ENCODE assay signal across 1 cellular context in genomic region chr17:77306790-77307478, GRCh38.
TF ChIP-seq lines count a peak whose summit lies in the region.

No MANE protein-coding gene starts in this region.

TF ChIP-seq in HepG2, 621 proteins besides CTCF, POLR2A, EP300 and RAD21 (continued from another document and continues in another):
- no peak; the same call in 1 of the 2 replicates for TF ChIP-seq FOSL1 (CRISPR knock-in tag; IDR thresholded peaks at IDR 0.05; ENCODE audit: borderline replicate concordance)
- TF ChIP-seq ZNF24 (IDR thresholded peaks at IDR 0.05) = no peak
- peak; percentile 88; the same call in 1 of the 2 replicates for TF ChIP-seq ZNF232 (CRISPR knock-in tag; IDR thresholded peaks at IDR 0.05; ENCODE audit: borderline replicate concordance)
- peak; percentile 73; the same call in 1 of the 2 replicates for TF ChIP-seq ZNF556 (CRISPR knock-in tag; IDR thresholded peaks at IDR 0.05; ENCODE audit: borderline replicate concordance)
- TF ChIP-seq SIN3A (IDR thresholded peaks at IDR 0.05; ENCODE audit: borderline replicate concordance, low read depth, low read length) = no peak
- peak; percentile 92 for TF ChIP-seq MXD4 (CRISPR knock-in tag; IDR thresholded peaks at IDR 0.05)
- TF ChIP-seq DMAP1 (CRISPR knock-in tag; IDR thresholded peaks at IDR 0.05) = peak; percentile 71; the same call in 1 of the 2 replicates
- TF ChIP-seq JARID2 (CRISPR knock-in tag; IDR thresholded peaks at IDR 0.05; ENCODE audit: insufficient replicate concordance) = peak; percentile 23
- no peak for TF ChIP-seq ZBTB42 (CRISPR knock-in tag; IDR thresholded peaks at IDR 0.05)
- TF ChIP-seq NR0B2 (CRISPR knock-in tag; IDR thresholded peaks at IDR 0.05) = peak; percentile 18
- 0 out of 2 replicates have a peak, but pooled peaks have one; percentile 52 for TF ChIP-seq BORCS8-MEF2B (CRISPR knock-in tag; IDR thresholded peaks at IDR 0.05)
- peak; percentile 24; the same call in 1 of the 2 replicates for TF ChIP-seq ZNF121 (CRISPR knock-in tag; IDR thresholded peaks at IDR 0.05)
- TF ChIP-seq NR2C2 (CRISPR knock-in tag; IDR thresholded peaks at IDR 0.05; ENCODE audit: borderline replicate concordance) = peak; percentile 97
- peak; percentile 78; the same call in 1 of the 2 replicates for TF ChIP-seq ZNF782 (CRISPR knock-in tag; IDR thresholded peaks at IDR 0.05; ENCODE audit: borderline replicate concordance)
- peak; percentile 91; the same call in 1 of the 2 replicates for TF ChIP-seq ZBTB46 (CRISPR knock-in tag; IDR thresholded peaks at IDR 0.05; ENCODE audit: borderline replicate concordance)
- TF ChIP-seq ZSCAN21 (CRISPR knock-in tag; IDR thresholded peaks at IDR 0.05; ENCODE audit: borderline replicate concordance) = no peak
- TF ChIP-seq FOXP4 (CRISPR knock-in tag; IDR thresholded peaks at IDR 0.05) = peak; percentile 86
- TF ChIP-seq JUND (CRISPR knock-in tag; IDR thresholded peaks at IDR 0.05) = peak; percentile 64
- TF ChIP-seq FUBP1 (CRISPR knock-in tag; IDR thresholded peaks at IDR 0.05; ENCODE audit: borderline replicate concordance) = no peak
- TF ChIP-seq PLSCR1 (CRISPR knock-in tag; IDR thresholded peaks at IDR 0.05; ENCODE audit: borderline replicate concordance) = no peak
- no peak for TF ChIP-seq CHD2 (IDR thresholded peaks at IDR 0.05; ENCODE audit: low read depth, low read length)
- peak; percentile 92 for TF ChIP-seq ZBTB4 (CRISPR knock-in tag; IDR thresholded peaks at IDR 0.05; ENCODE audit: borderline replicate concordance)
- no peak for TF ChIP-seq USF2 (IDR thresholded peaks at IDR 0.05; ENCODE audit: low read depth, low read length)
- no peak; the same call in 1 of the 2 replicates for TF ChIP-seq USF2 (CRISPR knock-in tag; IDR thresholded peaks at IDR 0.05; ENCODE audit: borderline replicate concordance)
- no peak for TF ChIP-seq SMARCC2 (IDR thresholded peaks at IDR 0.05)
- TF ChIP-seq SP2 (CRISPR knock-in tag; IDR thresholded peaks at IDR 0.05) = no peak
- TF ChIP-seq TCF7 (IDR thresholded peaks at IDR 0.05; ENCODE audit: low read depth) = 0 out of 2 replicates have a peak, but pooled peaks have one; percentile 29
- no peak for TF ChIP-seq ZC3H4 (CRISPR knock-in tag; IDR thresholded peaks at IDR 0.05; ENCODE audit: borderline replicate concordance)
- TF ChIP-seq SIX4 (CRISPR knock-in tag; IDR thresholded peaks at IDR 0.05) = no peak; the same call in 1 of the 2 replicates
- TF ChIP-seq WIZ (CRISPR knock-in tag; IDR thresholded peaks at IDR 0.05) = 0 out of 2 replicates have a peak, but pooled peaks have one; percentile 73
- TF ChIP-seq SAFB2 (CRISPR knock-in tag; IDR thresholded peaks at IDR 0.05; ENCODE audit: borderline replicate concordance, low read depth) = peak; percentile 74; the same call in 1 of the 2 replicates
- TF ChIP-seq ARNTL (CRISPR knock-in tag; IDR thresholded peaks at IDR 0.05) = peak; percentile 93
- TF ChIP-seq ZNF576 (CRISPR knock-in tag; IDR thresholded peaks at IDR 0.05) = peak; percentile 61; the same call in 1 of the 2 replicates
- peak; percentile 60; the same call in 1 of the 2 replicates for TF ChIP-seq ZSCAN5A (CRISPR knock-in tag; IDR thresholded peaks at IDR 0.05; ENCODE audit: borderline replicate concordance)
- TF ChIP-seq ZNF746 (CRISPR knock-in tag; IDR thresholded peaks at IDR 0.05) = peak; percentile 75; the same call in 1 of the 2 replicates
- TF ChIP-seq ZFYVE20 (CRISPR knock-in tag; IDR thresholded peaks at IDR 0.05; ENCODE audit: borderline replicate concordance, low read depth) = no peak
- TF ChIP-seq ZNF292 (CRISPR knock-in tag; IDR thresholded peaks at IDR 0.05; ENCODE audit: borderline replicate concordance, low read depth) = peak; percentile 70
- no peak for TF ChIP-seq ZNF713 (CRISPR knock-in tag; IDR thresholded peaks at IDR 0.05)
- TF ChIP-seq NFYC (CRISPR knock-in tag; IDR thresholded peaks at IDR 0.05) = peak; percentile 50; the same call in 1 of the 2 replicates
- TF ChIP-seq ZXDC (CRISPR knock-in tag; IDR thresholded peaks at IDR 0.05) = peak; percentile 54; the same call in 1 of the 2 replicates
- TF ChIP-seq ZNF644 (CRISPR knock-in tag; IDR thresholded peaks at IDR 0.05; ENCODE audit: low read depth) = peak; percentile 86
- 0 out of 2 replicates have a peak, but pooled peaks have one; percentile 45 for TF ChIP-seq ZNF414 (CRISPR knock-in tag; IDR thresholded peaks at IDR 0.05)
